In the genomic region with DNA sequence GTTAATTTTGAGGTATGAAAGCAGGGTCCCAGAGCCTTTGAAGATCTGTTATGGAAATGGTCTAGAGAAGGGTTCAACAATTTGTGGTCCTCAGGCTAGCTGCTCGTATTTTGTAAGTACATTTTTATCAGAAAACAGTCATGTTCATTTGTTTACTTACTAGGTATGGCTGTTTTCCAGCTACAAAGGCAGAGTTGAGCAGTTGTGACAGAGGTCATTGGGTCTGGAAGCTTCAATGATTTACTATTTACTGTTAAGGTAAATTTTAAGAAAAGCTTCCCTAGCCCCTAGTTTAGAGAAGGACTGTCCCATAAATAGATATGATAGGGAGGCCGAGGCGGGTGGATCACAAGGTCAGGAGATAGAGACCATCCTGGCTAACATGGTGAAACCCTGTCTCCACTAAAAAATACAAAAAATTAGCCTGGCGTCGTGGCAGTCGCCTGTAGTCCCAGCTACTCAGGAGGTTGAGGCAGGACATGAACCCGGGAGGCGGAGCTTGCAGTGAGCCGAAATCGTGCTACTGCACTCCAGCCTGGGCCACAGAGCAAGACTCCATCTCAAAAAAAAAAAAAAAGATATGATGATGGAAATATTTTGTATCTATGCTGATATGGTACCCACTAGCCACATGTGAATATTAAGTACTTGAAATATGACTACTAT, we compare ENCODE assay signal across 24 cellular contexts.
DNase-seq lines count a peak whose midpoint lies in the region; ATAC-seq and TF ChIP-seq lines count a peak whose summit lies in the region.
"Had no signal": no experiment of that assay in that cellular context is flagged by ENCODE, and none has a peak within 500 bp of the region (broad histone marks: within the 10 kb centered on the region; RNA-seq: fewer than 3 reads in every experiment).

No MANE protein-coding gene starts in this region.

- H3K4me2 ChIP-seq in osteoblast (ENCODE audit: insufficient read depth, low read length) = no peak overlapping the region
- H3K4me2 ChIP-seq: GM23338 had no signal

- no peaks in the 10 kb centered on the region for H3K36me3 Mint-ChIP-seq in natural killer cell
- H3K36me3 Mint-ChIP-seq: CD8-positive, alpha-beta memory T cell; IgD-negative memory B cell had no signal

- H3K4me1 ChIP-seq in osteoblast (ENCODE audit: insufficient read depth, low read length) = no peaks in the 10 kb centered on the region
- H3K4me1 ChIP-seq: BE2C, HAP-1, SJCRH30 had no signal

- H3K4me3 ChIP-seq in osteoblast (ENCODE audit: insufficient read depth, low read length) = no peak overlapping the region
- H3K4me3 ChIP-seq: GM23338, HAP-1, SJCRH30 had no signal

- peak overlapping the region; percentile 35 for H2AFZ ChIP-seq in osteoblast (ENCODE audit: low read length)
- H2AFZ ChIP-seq: GM23338 had no signal

- DNase-seq in DMS53 (lab: John Stamatoyannopoulos, UW) = peak; percentile 1
- no peak for DNase-seq in DMS53 treated with DMSO at 0.1 percent for 48 hours (lab: John Stamatoyannopoulos, UW; ENCODE audit: unreplicated experiment)
- peak; percentile 51 for DNase-seq in iris pigment epithelial cell (ENCODE audit: low read depth)
- no peak for DNase-seq in osteoblast (ENCODE audit: insufficient read length, low spot score, missing footprints)
- no peak for DNase-seq in natural killer cell
- DNase-seq in activated naive CD4-positive, alpha-beta T cell treated with Interleukin-2 at 50 U/mL for 16 hours = no peak
- no peak for DNase-seq in hepatic stellate cell (ENCODE audit: low spot score)
- DNase-seq: BE2C; CD8-positive, alpha-beta memory T cell; NCI-H1048; NCI-H1417; NCI-H1694 treated with DMSO at 0.1 percent for 48 hours; NCI-H2081; NCI-H2227 treated with DMSO at 0.1 percent for 48 hours; NCI-H526 treated with DMSO at 0.1 percent for 48 hours; SJCRH30 had no signal

- intact Hi-C loops in natural killer cell (cut with micrococcal nuclease) = no loop called here

- ATAC-seq in natural killer cell (no peak), HG02623 (IDR thresholded peaks at IDR 0.05; ENCODE audit: unreplicated experiment) (no peak)
- ATAC-seq: GM23338, Right ventricle myocardium inferior, SK-N-SH treated with all-trans-retinoic acid at 6 μM for 48 hours had no signal

- no peaks in the 10 kb centered on the region for H3K27me3 ChIP-seq in osteoblast (ENCODE audit: insufficient read depth, low read length)
- H3K27me3 ChIP-seq: BE2C, SJCRH30 had no signal

- H3K36me3 ChIP-seq in osteoblast (ENCODE audit: insufficient read depth, low read length) = no peaks in the 10 kb centered on the region
- H3K36me3 ChIP-seq: BE2C, HAP-1, SJCRH30 had no signal

- peaks cover 0 to 3% of the 10 kb centered on the region in 2 donors for H3K27me3 Mint-ChIP-seq in natural killer cell (ENCODE audit: low read depth in 2 of 2)
- H3K27me3 Mint-ChIP-seq: IgD-negative memory B cell had no signal

- H3K27ac Mint-ChIP-seq in natural killer cell = no peak overlapping the region
- H3K27ac Mint-ChIP-seq: CD14-positive monocyte; CD8-positive, alpha-beta memory T cell; GM23338; IgD-negative memory B cell had no signal

- no peak overlapping the region for H3K4me3 Mint-ChIP-seq in natural killer cell
- H3K4me3 Mint-ChIP-seq: CD14-positive monocyte; CD8-positive, alpha-beta memory T cell; GM23338; IgD-negative memory B cell had no signal

- no peaks in the 10 kb centered on the region for H3K9me3 Mint-ChIP-seq in natural killer cell
- H3K9me3 Mint-ChIP-seq: GM23338, IgD-negative memory B cell had no signal

- H4K20me1 ChIP-seq in osteoblast (ENCODE audit: insufficient read depth, low read length) = no peaks in the 10 kb centered on the region

- TF ChIP-seq CTCF in osteoblast (IDR thresholded peaks at IDR 0.05; ENCODE audit: extremely low read depth, low read depth, low read length) (no peak), natural killer cell (IDR thresholded peaks at IDR 0.05) (no peak)

- no peaks in the 10 kb centered on the region for H3K4me1 Mint-ChIP-seq in natural killer cell
- H3K4me1 Mint-ChIP-seq: CD8-positive, alpha-beta memory T cell; IgD-negative memory B cell had no signal

- no peaks in the 10 kb centered on the region for H3K9me3 ChIP-seq in osteoblast (ENCODE audit: low read depth, low read length)
- H3K9me3 ChIP-seq: BE2C, HAP-1 had no signal

- no peak overlapping the region for H3K27ac ChIP-seq in osteoblast (ENCODE audit: low read depth, low read length)
- H3K27ac ChIP-seq: 22Rv1, SJCRH30 had no signal

- no peaks in the 10 kb centered on the region for H3K79me2 ChIP-seq in osteoblast (ENCODE audit: insufficient read depth, low read length)

Comparison
In these comparisons a context has a peak if more than half of its experiments do, and no peak if none do; other contexts are left out.
1. DNase-seq: peak in DMS53 (single experiment) and iris pigment epithelial cell (single experiment); none in DMS53 treated with DMSO at 0.1 percent for 48 hours (single experiment), osteoblast (single experiment), natural killer cell (single experiment), activated naive CD4-positive, alpha-beta T cell treated with Interleukin-2 at 50 U/mL for 16 hours (single experiment) and hepatic stellate cell (single experiment).